In genomic region chr1:6624712-6625578, GRCh38 we compare ENCODE assay signal across 8 cellular contexts. TPM values are rescaled to one million over a fixed set of nuclear protein-coding genes. Genes with fewer than 3 reads are reported as not detected.
DNase-seq lines count a peak whose midpoint lies in the region; ATAC-seq, FAIRE-seq and TF ChIP-seq lines count a peak whose summit lies in the region.

A gene with protein sequence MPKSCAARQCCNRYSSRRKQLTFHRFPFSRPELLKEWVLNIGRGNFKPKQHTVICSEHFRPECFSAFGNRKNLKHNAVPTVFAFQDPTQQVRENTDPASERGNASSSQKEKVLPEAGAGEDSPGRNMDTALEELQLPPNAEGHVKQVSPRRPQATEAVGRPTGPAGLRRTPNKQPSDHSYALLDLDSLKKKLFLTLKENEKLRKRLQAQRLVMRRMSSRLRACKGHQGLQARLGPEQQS (plus strand): TSS chr1:6624868. CDS start chr1:6625219, 351 bp downstream.

- H4K12ac ChIP-seq in trophoblast cell (ENCODE audit: low read depth, low read length): peak within 1 kb of the TSS; percentile 73

- peak within 1 kb of the TSS; percentile 68 for H3K18ac ChIP-seq in trophoblast cell (ENCODE audit: low read length)

- H2AFZ ChIP-seq in MM.1S (ENCODE audit: low read length) (peak within 1 kb of the TSS; percentile 55), trophoblast cell (ENCODE audit: insufficient read depth, low read length, poor library complexity) (peak within 1 kb of the TSS; percentile 68)

- H3K36me3 ChIP-seq in MM.1S (replicated peaks; ENCODE audit: insufficient read depth, low read length): no peaks in the 10 kb centered on the region; the same call in 1 of the 2 replicates
- peaks cover 58 to 59% of the 10 kb centered on the region in 2 experiments for H3K36me3 ChIP-seq in trophoblast cell (ENCODE audit: control insufficient read depth in 1 of 2, insufficient read depth in 2 of 2, low read length in 2 of 2)
- peaks cover 0 to 71% (median under 1%) of the 10 kb centered on the region in 3 donors for H3K36me3 ChIP-seq in tibial nerve

- TF ChIP-seq CTCF in MM.1S (IDR thresholded peaks at IDR 0.05; ENCODE audit: low read length): peak; percentile 44
- no peak for TF ChIP-seq CTCF in tibial nerve (IDR thresholded peaks at IDR 0.05)

- peaks cover 20% of the 10 kb centered on the region for H3K79me1 ChIP-seq in trophoblast cell (ENCODE audit: low read length)

- H3K14ac ChIP-seq in trophoblast cell (ENCODE audit: low read length): peak within 1 kb of the TSS; percentile 88

- no peaks in the 10 kb centered on the region for H3K9me3 Mint-ChIP-seq in activated naive CD8-positive, alpha-beta T cell treated with anti-CD3 and anti-CD28 coated beads, Interleukin-2, amount 10 ng/mL, durations not matched to agents 7 days and 5 days

- peak within 1 kb of the TSS; percentile 73 for H3K4me3 ChIP-seq in MM.1S (ENCODE audit: low read length)
- H3K4me3 ChIP-seq in trophoblast cell (ENCODE audit: low read depth, low read length): peak within 1 kb of the TSS; percentile 82
- peak within 1 kb of the TSS; percentile 66 to 84 (median 74) for H3K4me3 ChIP-seq in tibial nerve

- FAIRE-seq in H54 (lab: Jason Lieb, UNC): peak; percentile 73

- POLR2A ChIA-PET in activated naive CD8-positive, alpha-beta T cell treated with anti-CD3 and anti-CD28 coated beads, Interleukin-2, amount 10 ng/mL, durations not matched to agents 7 days and 5 days (lab: Charles Lee): interaction anchor here (0.7 to 1.9 kb wide), 6 partner anchors 20 to 125 kb away, joined by 3 to 6 read pairs (median 4); partner anchors contain the start of gene KLHL21

- H3K4me2 ChIP-seq in MM.1S (ENCODE audit: low read depth, low read length) (peak within 1 kb of the TSS; percentile 81), trophoblast cell (ENCODE audit: low read length) (peak within 1 kb of the TSS; percentile 86)

- peak within 1 kb of the TSS; percentile 91 for H4K8ac ChIP-seq in trophoblast cell (ENCODE audit: low read depth, low read length)

- no peak within 1 kb of the TSS for H3K23ac ChIP-seq in trophoblast cell (ENCODE audit: low read length)

- peak within 1 kb of the TSS; percentile 86 for H3K27ac Mint-ChIP-seq in activated naive CD8-positive, alpha-beta T cell treated with anti-CD3 and anti-CD28 coated beads, Interleukin-2, amount 10 ng/mL, durations not matched to agents 7 days and 5 days

- ATAC-seq in activated naive CD8-positive, alpha-beta T cell treated with anti-CD3 and anti-CD28 coated beads, Interleukin-2, amount 10 ng/mL, durations not matched to agents 7 days and 5 days (ENCODE audit: low read depth): peak; percentile 95
- ATAC-seq in Right ventricle myocardium superior (ENCODE audit: poor library complexity): peak; percentile 96

- peak within 1 kb of the TSS; percentile 77 for H4K91ac ChIP-seq in trophoblast cell (ENCODE audit: low read depth, low read length)

- peaks cover 20% of the 10 kb centered on the region for H3K36me3 Mint-ChIP-seq in activated naive CD8-positive, alpha-beta T cell treated with anti-CD3 and anti-CD28 coated beads, Interleukin-2, amount 10 ng/mL, durations not matched to agents 7 days and 5 days

- peak in 1 of 2 donors; percentile 53 for TF ChIP-seq EP300 in tibial nerve (IDR thresholded peaks at IDR 0.05)

- H3K9me3 ChIP-seq in MM.1S (replicated peaks; ENCODE audit: insufficient read depth, low read length) (no peaks in the 10 kb centered on the region), trophoblast cell (ENCODE audit: insufficient read depth, low read depth, low read length) (peaks cover 4% of the 10 kb centered on the region), tibial nerve (no peaks in the 10 kb centered on the region)

- peak within 1 kb of the TSS; percentile 74 for H2BK120ac ChIP-seq in trophoblast cell (ENCODE audit: insufficient read depth, low read length, poor library complexity)

- H3K79me2 ChIP-seq in MM.1S (ENCODE audit: low read length) (peaks cover 61% of the 10 kb centered on the region), trophoblast cell (ENCODE audit: control insufficient read depth, insufficient read depth, low read length, poor library complexity) (peaks cover 11% of the 10 kb centered on the region)

- H3K4me3 Mint-ChIP-seq in activated naive CD8-positive, alpha-beta T cell treated with anti-CD3 and anti-CD28 coated beads, Interleukin-2, amount 10 ng/mL, durations not matched to agents 7 days and 5 days: peak within 1 kb of the TSS; percentile 91

- TF ChIP-seq POLR2A in H54 (IDR thresholded peaks at IDR 0.05; ENCODE audit: low read depth, low read length): no peak
- TF ChIP-seq POLR2A in tibial nerve (IDR thresholded peaks at IDR 0.05): peak in 1 of 2 donors; percentile 43

- H3K9me2 ChIP-seq in MM.1S (replicated peaks; ENCODE audit: insufficient read depth, low read length): no peaks in the 10 kb centered on the region

- H2BK12ac ChIP-seq in trophoblast cell (ENCODE audit: low read length): peak within 1 kb of the TSS; percentile 62

- no peaks in the 10 kb centered on the region for H4K20me1 ChIP-seq in MM.1S (ENCODE audit: insufficient read depth, low read length)

- no CpG with 5 or more reads among the region's 73 CpGs for WGBS in trophoblast cell (ENCODE audit: extremely low coverage, insufficient coverage, insufficient read length)
- WGBS in tibial nerve, 2 donors: 1 to 4% methylated on average over 12 to 23 of the region's 73 CpGs

- H3F3A ChIP-seq in MM.1S (ENCODE audit: insufficient read depth, low read length): peaks cover 14% of the 10 kb centered on the region

- H3K27me3 ChIP-seq in MM.1S (replicated peaks; ENCODE audit: insufficient read depth, low read length): no peaks in the 10 kb centered on the region
- no peaks in the 10 kb centered on the region for H3K27me3 ChIP-seq in trophoblast cell (ENCODE audit: insufficient read depth, low read length)
- no peaks in the 10 kb centered on the region for H3K27me3 ChIP-seq in tibial nerve

- H2AK5ac ChIP-seq in trophoblast cell (ENCODE audit: low read length): peak within 1 kb of the TSS; percentile 30

- DNase-seq in GF-D8 (lab: John Stamatoyannopoulos, UW) (peak; percentile 24), H54 (ENCODE audit: insufficient read length, low spot score) (peak; percentile 89), MM.1S (peak; percentile 85), SW 1271 (lab: John Stamatoyannopoulos, UW) (peak; percentile 56 to 75), Right ventricle myocardium superior (peak; percentile 93), trophoblast cell (peak; percentile 64 to 77), tibial nerve (ENCODE audit: low spot score in 2 of 2) (peak; percentile 74 to 77)
- DNase-seq in activated naive CD8-positive, alpha-beta T cell treated with anti-CD3 and anti-CD28 coated beads, Interleukin-2, amount 10 ng/mL, durations not matched to agents 7 days and 5 days: peak; percentile 90

- peak within 1 kb of the TSS; percentile 93 for H3K4ac ChIP-seq in trophoblast cell (ENCODE audit: low read depth, low read length)

- peak within 1 kb of the TSS; percentile 56; the same call in 1 of the 2 replicates for H3K27ac ChIP-seq in MM.1S (ENCODE audit: low read length)
- peak within 1 kb of the TSS; percentile 83 for H3K27ac ChIP-seq in trophoblast cell (ENCODE audit: low read depth, low read length)
- H3K27ac ChIP-seq in tibial nerve: peak within 1 kb of the TSS; percentile 80 to 91 (median 84)

- intact Hi-C loops in Right ventricle myocardium superior (cut with DNase I): no loop called here

- H3K4me1 ChIP-seq in MM.1S (ENCODE audit: low read length): peaks cover 12% of the 10 kb centered on the region; the same call in 1 of the 2 replicates
- H3K4me1 ChIP-seq in trophoblast cell (ENCODE audit: control insufficient read depth in 1 of 2, insufficient read depth in 2 of 2, low read length in 2 of 2): peaks cover 23 to 29% of the 10 kb centered on the region in 2 experiments
- peaks cover 0 to 33% (median 17%) of the 10 kb centered on the region in 4 donors for H3K4me1 ChIP-seq in tibial nerve

- H2BK5ac ChIP-seq in trophoblast cell (ENCODE audit: low read depth, low read length, poor library complexity): peak within 1 kb of the TSS; percentile 77

- H3K4me1 Mint-ChIP-seq in activated naive CD8-positive, alpha-beta T cell treated with anti-CD3 and anti-CD28 coated beads, Interleukin-2, amount 10 ng/mL, durations not matched to agents 7 days and 5 days: peaks cover 29% of the 10 kb centered on the region

- no peaks in the 10 kb centered on the region for H3K27me3 Mint-ChIP-seq in activated naive CD8-positive, alpha-beta T cell treated with anti-CD3 and anti-CD28 coated beads, Interleukin-2, amount 10 ng/mL, durations not matched to agents 7 days and 5 days

- peak within 1 kb of the TSS; percentile 66 for H3K9ac ChIP-seq in MM.1S (ENCODE audit: low read length)
- peak within 1 kb of the TSS; percentile 75 for H3K9ac ChIP-seq in trophoblast cell (ENCODE audit: low read length)

RNA-seq across cellular contexts. Expression of the gene that starts here (rescaled TPM):
- total RNA-seq in activated naive CD8-positive, alpha-beta T cell treated with anti-CD3 and anti-CD28 coated beads, Interleukin-2, amount 10 ng/mL, durations not matched to agents 7 days and 5 days: 10 to 100 TPM; 21.5 to 25.4 TPM
- total RNA-seq in Right ventricle myocardium superior: 11.5 TPM
- polyA plus RNA-seq in trophoblast cell (2013): 17.9 and 19.6 TPM in 2 replicates
- total RNA-seq in tibial nerve: 10 to 100 TPM; 35.0 to 39.8 (median 37.1) TPM

Comparison
In these comparisons a context has a peak if more than half of its experiments do, and no peak if none do; other contexts are left out.
1. Peak in every context shown above with its lines: DNase-seq, ATAC-seq, H3K4me3 ChIP-seq and H3K27ac ChIP-seq.
2. DNase-seq: peak in every context shown above with its lines; median percentile 93 in Right ventricle myocardium superior; 90 in activated naive CD8-positive, alpha-beta T cell treated with anti-CD3 and anti-CD28 coated beads, Interleukin-2, amount 10 ng/mL, durations not matched to agents 7 days and 5 days; 89 in H54; 85 in MM.1S; 76 in tibial nerve; 70 in trophoblast cell; 66 in SW 1271; 24 in GF-D8.